In genomic region chr1:228016181-228016510, GRCh38 we compare ENCODE assay signal across 24 cellular contexts. TPM values are rescaled to one million over a fixed set of nuclear protein-coding genes. Genes with fewer than 3 reads are reported as not detected.
A peak's percentile ranks its signal among the peaks of the same experiment; 100 is the strongest.
DNase-seq lines count a peak whose midpoint lies in the region; ATAC-seq and TF ChIP-seq lines count a peak whose summit lies in the region.
"Had no signal": no experiment of that assay in that cellular context is flagged by ENCODE, and none has a peak within 500 bp of the region (broad histone marks: within the 10 kb centered on the region; RNA-seq: fewer than 3 reads in every experiment).

No MANE protein-coding gene starts in this region.

- H3K9me3 ChIP-seq in neuronal stem cell (replicated peaks in 1 of 2; ENCODE audit: control insufficient read depth in 2 of 2, insufficient read depth in 1 of 2, low read depth in 1 of 2, low read length in 2 of 2) = no peaks in the 10 kb centered on the region

- no peak overlapping the region for H3K23ac ChIP-seq in neuronal stem cell (ENCODE audit: low read depth, low read length, poor library complexity)

- H3K4me1 Mint-ChIP-seq in activated T-cell treated with anti-CD3 and anti-CD28 coated beads, Interleukin-2, amount 50 U/mL, for 72 hours (ENCODE audit: low read depth) = no peaks in the 10 kb centered on the region
- peaks cover 7% of the 10 kb centered on the region for H3K4me1 Mint-ChIP-seq in chondrocyte (ENCODE audit: low read depth)
- no peaks in the 10 kb centered on the region for H3K4me1 Mint-ChIP-seq in activated T-helper 2 cell treated with anti-CD3 and anti-CD28 coated beads, Interferon-gamma antibody, Interleukin-2, Interleukin-4, amounts not matched to agents 10 μg/mL and 5 μg/mL and 100 μg/mL, durations not matched to agents 14 hours and 24 hours and 36 hours (ENCODE audit: low read depth)

- peaks cover 6% of the 10 kb centered on the region for H3K27me3 Mint-ChIP-seq in activated T-cell treated with anti-CD3 and anti-CD28 coated beads, Interleukin-2, amount 50 U/mL, for 72 hours (ENCODE audit: low read depth)
- H3K27me3 Mint-ChIP-seq in chondrocyte (ENCODE audit: low read depth) = peaks cover 11% of the 10 kb centered on the region
- H3K27me3 Mint-ChIP-seq in activated T-helper 2 cell treated with anti-CD3 and anti-CD28 coated beads, Interferon-gamma antibody, Interleukin-2, Interleukin-4, amounts not matched to agents 10 μg/mL and 5 μg/mL and 100 μg/mL, durations not matched to agents 14 hours and 24 hours and 36 hours (ENCODE audit: low read depth) = peaks cover 5% of the 10 kb centered on the region

- H3K4me3 ChIP-seq in neuronal stem cell (ENCODE audit: low read length in 2 of 2) = no peak overlapping the region
- H3K4me3 ChIP-seq: PC-9 had no signal

- peaks cover 0 to 34% (median 11%) of the 10 kb centered on the region in 3 experiments for H3K27me3 ChIP-seq in neuronal stem cell (ENCODE audit: control insufficient read depth in 3 of 3, insufficient read depth in 3 of 3, low read depth in 1 of 3, low read length in 3 of 3)

- H3K4ac ChIP-seq in neuronal stem cell (ENCODE audit: low read length) = no peak overlapping the region

- no peak overlapping the region for H2BK5ac ChIP-seq in neuronal stem cell (ENCODE audit: low read length)

- no peak overlapping the region for H2BK15ac ChIP-seq in neuronal stem cell (ENCODE audit: low read length)

- peak overlapping the region; percentile 34 for H3K18ac ChIP-seq in neuronal stem cell (ENCODE audit: low read length)

- no peak overlapping the region for H3K27ac Mint-ChIP-seq in activated T-cell treated with anti-CD3 and anti-CD28 coated beads, Interleukin-2, amount 50 U/mL, for 72 hours
- H3K27ac Mint-ChIP-seq in chondrocyte (ENCODE audit: unreplicated experiment) = no peak overlapping the region
- no peak overlapping the region for H3K27ac Mint-ChIP-seq in activated T-helper 2 cell treated with anti-CD3 and anti-CD28 coated beads, Interferon-gamma antibody, Interleukin-2, Interleukin-4, amounts not matched to agents 10 μg/mL and 5 μg/mL and 100 μg/mL, durations not matched to agents 14 hours and 24 hours and 36 hours

- no peaks in the 10 kb centered on the region for H3K36me3 Mint-ChIP-seq in activated T-cell treated with anti-CD3 and anti-CD28 coated beads, Interleukin-2, amount 50 U/mL, for 72 hours (ENCODE audit: insufficient read depth in 2 of 2)
- H3K36me3 Mint-ChIP-seq in chondrocyte (ENCODE audit: low read depth) = no peaks in the 10 kb centered on the region
- H3K36me3 Mint-ChIP-seq in activated T-helper 2 cell treated with anti-CD3 and anti-CD28 coated beads, Interferon-gamma antibody, Interleukin-2, Interleukin-4, amounts not matched to agents 10 μg/mL and 5 μg/mL and 100 μg/mL, durations not matched to agents 14 hours and 24 hours and 36 hours (ENCODE audit: low read depth) = no peaks in the 10 kb centered on the region
- H3K36me3 Mint-ChIP-seq: IgD-negative memory B cell had no signal

- peak; percentile 3 for DNase-seq in activated T-cell treated with anti-CD3 and anti-CD28 coated beads, Interleukin-2, amount 50 U/mL, for 1 hour
- no peak for DNase-seq in activated T-cell treated with anti-CD3 and anti-CD28 coated beads, Interleukin-2, amount 50 U/mL, for 72 hours
- DNase-seq in AG20443 (ENCODE audit: low spot score) = peak; percentile 7
- peak; percentile 28 for DNase-seq in chondrocyte (ENCODE audit: low spot score)
- DNase-seq in neuronal stem cell (ENCODE audit: low spot score) = no peak
- no peak for DNase-seq in activated T-helper 2 cell treated with anti-CD3 and anti-CD28 coated beads, Interferon-gamma antibody, Interleukin-2, Interleukin-4, amounts not matched to agents 10 μg/mL and 5 μg/mL and 100 μg/mL, durations not matched to agents 14 hours and 24 hours and 36 hours (ENCODE audit: low spot score)
- no peak for DNase-seq in SKM-1 treated with dmso at 0.1 percent for 144 hours (lab: John Stamatoyannopoulos, UW; ENCODE audit: unreplicated experiment)
- no peak for DNase-seq in NCI-H510A treated with DMSO at 0.1 percent for 48 hours (lab: John Stamatoyannopoulos, UW)
- DNase-seq: AML-193, DMS53, GDM1, GOT3, MV-4-11, NCI-H1105 treated with DMSO at 0.1 percent for 48 hours, NCI-H1694, NCI-H2081, NCI-H2171, NCI-H345, NCI-H526, PC-9, SIG-M5 had no signal

- H3K4me2 ChIP-seq in neuronal stem cell (ENCODE audit: insufficient read depth, low read length, poor library complexity, severe bottlenecking) = no peak overlapping the region
- H3K4me2 ChIP-seq: PC-9 had no signal

- no peaks in the 10 kb centered on the region for H3K36me3 ChIP-seq in neuronal stem cell (replicated peaks in 1 of 2; ENCODE audit: control insufficient read depth in 2 of 2, insufficient read depth in 2 of 2, low read length in 2 of 2)

- H3K79me1 ChIP-seq in neuronal stem cell (ENCODE audit: low read depth, low read length) = no peaks in the 10 kb centered on the region

- H4K8ac ChIP-seq in neuronal stem cell (ENCODE audit: low read depth, low read length) = no peak overlapping the region

- WGBS in neuronal stem cell (ENCODE audit: extremely low coverage in 2 of 2, insufficient read length in 2 of 2, insufficient replicate concordance in 1 of 2), 2 donors = no CpG with 5 or more reads among the region's 2 CpGs

- H3K9me3 Mint-ChIP-seq in activated T-cell treated with anti-CD3 and anti-CD28 coated beads, Interleukin-2, amount 50 U/mL, for 72 hours = no peaks in the 10 kb centered on the region
- H3K9me3 Mint-ChIP-seq in chondrocyte (ENCODE audit: low read depth) = no peaks in the 10 kb centered on the region
- H3K9me3 Mint-ChIP-seq in activated T-helper 2 cell treated with anti-CD3 and anti-CD28 coated beads, Interferon-gamma antibody, Interleukin-2, Interleukin-4, amounts not matched to agents 10 μg/mL and 5 μg/mL and 100 μg/mL, durations not matched to agents 14 hours and 24 hours and 36 hours = no peaks in the 10 kb centered on the region
- H3K9me3 Mint-ChIP-seq: IgD-negative memory B cell had no signal

- TF ChIP-seq CTCF in chondrocyte (IDR thresholded peaks at IDR 0.05) = no peak

- H4K91ac ChIP-seq in neuronal stem cell (ENCODE audit: low read depth, low read length, poor library complexity) = no peak overlapping the region

- no peak overlapping the region for H2AFZ ChIP-seq in neuronal stem cell (ENCODE audit: low read length)
- H2AFZ ChIP-seq: PC-9 had no signal

- no peak overlapping the region for H3K4me3 Mint-ChIP-seq in activated T-cell treated with anti-CD3 and anti-CD28 coated beads, Interleukin-2, amount 50 U/mL, for 72 hours
- H3K4me3 Mint-ChIP-seq in chondrocyte (ENCODE audit: unreplicated experiment) = no peak overlapping the region
- H3K4me3 Mint-ChIP-seq in activated T-helper 2 cell treated with anti-CD3 and anti-CD28 coated beads, Interferon-gamma antibody, Interleukin-2, Interleukin-4, amounts not matched to agents 10 μg/mL and 5 μg/mL and 100 μg/mL, durations not matched to agents 14 hours and 24 hours and 36 hours (ENCODE audit: low read depth) = no peak overlapping the region
- H3K4me3 Mint-ChIP-seq: IgD-negative memory B cell had no signal

- no peak overlapping the region for H2BK120ac ChIP-seq in neuronal stem cell (ENCODE audit: low read depth, low read length)

- ATAC-seq in activated T-cell treated with anti-CD3 and anti-CD28 coated beads, Interleukin-2, amount 50 U/mL, for 72 hours (replicated peaks in 1 of 2) = no peak
- ATAC-seq: HCT116 had no signal

- no peak overlapping the region for H3K14ac ChIP-seq in neuronal stem cell (ENCODE audit: low read length)

- intact Hi-C loops in activated T-helper 2 cell treated with anti-CD3 and anti-CD28 coated beads, Interferon-gamma antibody, Interleukin-2, Interleukin-4, amounts not matched to agents 10 μg/mL and 5 μg/mL and 100 μg/mL, durations not matched to agents 14 hours and 24 hours and 36 hours (cut with micrococcal nuclease) = no loop called here

- no peaks in the 10 kb centered on the region for H3K4me1 ChIP-seq in neuronal stem cell (ENCODE audit: control insufficient read depth in 2 of 2, insufficient read depth in 1 of 2, low read depth in 1 of 2, low read length in 2 of 2)

- H2BK12ac ChIP-seq in neuronal stem cell (ENCODE audit: low read length) = no peak overlapping the region

- H2AK5ac ChIP-seq in neuronal stem cell (ENCODE audit: low read depth, low read length) = no peak overlapping the region

- no peak overlapping the region for H3K27ac ChIP-seq in neuronal stem cell (replicated peaks; ENCODE audit: low read length)
- H3K27ac ChIP-seq: C4-2B, PC-9 had no signal

- H3K9ac ChIP-seq in neuronal stem cell (ENCODE audit: low read depth, low read length, poor library complexity) = no peak overlapping the region

RNA-seq across cellular contexts. Expression of gene WNT3A, which starts 9.3 kb away (rescaled TPM):
- total RNA-seq in activated T-cell treated with anti-CD3 and anti-CD28 coated beads, Interleukin-2, amount 50 U/mL, for 72 hours = not detected
- total RNA-seq in chondrocyte = not detected in 3 replicates
- polyA plus RNA-seq in neuronal stem cell (2013, experiment 1 of 2) = 0.01 TPM
- polyA plus RNA-seq in neuronal stem cell (2013, experiment 2 of 2) = 0.01 TPM
- not detected in 2 replicates for total RNA-seq in activated T-helper 2 cell treated with anti-CD3 and anti-CD28 coated beads, Interferon-gamma antibody, Interleukin-2, Interleukin-4, amounts not matched to agents 10 μg/mL and 5 μg/mL and 100 μg/mL, durations not matched to agents 14 hours and 24 hours and 36 hours
- polyA plus RNA-seq: IgD-negative memory B cell had no signal

Comparison
In these comparisons a context has a peak if more than half of its experiments do, and no peak if none do; other contexts are left out.
1. DNase-seq: peak in activated T-cell treated with anti-CD3 and anti-CD28 coated beads, Interleukin-2, amount 50 U/mL, for 1 hour (single experiment), AG20443 (single experiment) and chondrocyte (single experiment); none in activated T-cell treated with anti-CD3 and anti-CD28 coated beads, Interleukin-2, amount 50 U/mL, for 72 hours (0 of 2), neuronal stem cell (single experiment), activated T-helper 2 cell treated with anti-CD3 and anti-CD28 coated beads, Interferon-gamma antibody, Interleukin-2, Interleukin-4, amounts not matched to agents 10 μg/mL and 5 μg/mL and 100 μg/mL, durations not matched to agents 14 hours and 24 hours and 36 hours (single experiment), SKM-1 treated with dmso at 0.1 percent for 144 hours (single experiment) and NCI-H510A treated with DMSO at 0.1 percent for 48 hours (single experiment).